Comparison of ENCODE assay signal across 8 cellular contexts in genomic region chr10:99429521-99430095, GRCh38. TPM values are rescaled to one million over a fixed set of nuclear protein-coding genes. Genes with fewer than 3 reads are reported as not detected.
DNase-seq lines count a peak whose midpoint lies in the region; ATAC-seq and TF ChIP-seq lines count a peak whose summit lies in the region.

No MANE protein-coding gene starts in this region.

- H3K4me1 ChIP-seq in Panc1 (ENCODE audit: control insufficient read depth, insufficient read depth, low read length) (peaks cover 13% of the 10 kb centered on the region), esophagus muscularis mucosa (peaks cover 22 to 58% (median 51%) of the 10 kb centered on the region in 4 donors), psoas muscle (peaks cover 61% of the 10 kb centered on the region)

- BruUV-seq in Panc1 (replicated peaks; lab: Mats Ljungman, UMichigan): TSS peak; percentile 74

- H3K36me3 ChIP-seq in Panc1 (ENCODE audit: control insufficient read depth, insufficient read depth, low read length) (peaks cover 13% of the 10 kb centered on the region; the same call in 1 of the 2 replicates), esophagus muscularis mucosa (peaks cover 0 to 25% (median 17%) of the 10 kb centered on the region in 4 donors), psoas muscle (ENCODE audit: insufficient read depth in 1 of 2, low read depth in 1 of 2) (peaks cover 8 to 22% of the 10 kb centered on the region in 2 donors)

- TF ChIP-seq EP300 in esophagus muscularis mucosa (IDR thresholded peaks at IDR 0.05): no peak

- TF ChIP-seq CTCF in Panc1 (IDR thresholded peaks at IDR 0.05) (no peak), esophagus muscularis mucosa (IDR thresholded peaks at IDR 0.05) (no peak), psoas muscle (IDR thresholded peaks at IDR 0.05) (no peak)

- ATAC-seq in Panc1 (no peak), psoas muscle (no peak), GM18519 (IDR thresholded peaks at IDR 0.05; ENCODE audit: low FRiP score, unreplicated experiment) (no peak), GM21737 (IDR thresholded peaks at IDR 0.05; ENCODE audit: unreplicated experiment) (no peak), HG03196 (IDR thresholded peaks at IDR 0.05; ENCODE audit: unreplicated experiment) (no peak)

- WGBS in esophagus muscularis mucosa: 31% methylated on average over 6 of the region's 6 CpGs
- 12 to 17% (median 14%) methylated on average over 6 of the region's 6 CpGs for WGBS in psoas muscle, 3 donors

- H3K27me3 ChIP-seq in Panc1 (ENCODE audit: control insufficient read depth, insufficient read depth, low read length): no peaks in the 10 kb centered on the region
- no peaks in the 10 kb centered on the region for H3K27me3 ChIP-seq in esophagus muscularis mucosa
- no peaks in the 10 kb centered on the region for H3K27me3 ChIP-seq in psoas muscle (ENCODE audit: insufficient read depth in 3 of 3, low read length in 2 of 3)

- POLR2A ChIA-PET in Panc1 (lab: Charles Lee): interaction anchor here (0.7 kb wide), 1 partner anchor 1099 kb away, joined by 3 read pairs; no protein-coding TSS in a partner anchor

- CTCF ChIA-PET in Panc1 (lab: Charles Lee): interaction anchor here (0.6 kb wide), 1 partner anchor 30 kb away, joined by 5 read pairs; no protein-coding TSS in a partner anchor

- H3K4me3 ChIP-seq in GM08714 (ENCODE audit: low read length) (peak overlapping the region; percentile 94), Panc1 (ENCODE audit: low read depth in 2 of 2, low read length in 2 of 2) (peak overlapping the region; percentile 90 to 98), esophagus muscularis mucosa (peak overlapping the region; percentile 82 to 83 (median 83)), psoas muscle (peak overlapping the region; percentile 94)

- H3K27ac ChIP-seq in Panc1 (ENCODE audit: low read length) (peak overlapping the region; percentile 86), esophagus muscularis mucosa (replicated peaks in 1 of 4) (peak overlapping the region; percentile 83 to 94 (median 91)), psoas muscle (peak overlapping the region; percentile 85)

- in situ Hi-C loops in Panc1 (cut with HindIII; ENCODE audit: low pct_unique_long_range_greater_than_20kb, low sequenced_read_pairs): no loop called here

- DNase-seq in Panc1 (ENCODE audit: low read depth, low spot score) (no peak), esophagus muscularis mucosa (ENCODE audit: extremely low spot score) (no peak), psoas muscle (no peak), NCI-H2196 (lab: John Stamatoyannopoulos, UW; ENCODE audit: unreplicated experiment) (no peak)

- H3K9me3 ChIP-seq in Panc1 (ENCODE audit: control insufficient read depth, insufficient read depth, low read depth, low read length) (no peaks in the 10 kb centered on the region), esophagus muscularis mucosa (no peaks in the 10 kb centered on the region), psoas muscle (no peaks in the 10 kb centered on the region)

- no peak for TF ChIP-seq POLR2A in esophagus muscularis mucosa (IDR thresholded peaks at IDR 0.05; ENCODE audit: low read depth)

- intact Hi-C loops in Panc1 (cut with micrococcal nuclease; ENCODE audit: unreplicated experiment): loop anchor here (10.0 kb wide), 1 partner anchor 285 kb away; no protein-coding TSS in a partner anchor
- intact Hi-C loops in esophagus muscularis mucosa (cut with DNase I): loop anchor here (10.0 kb wide), 1 partner anchor 285 kb away; no protein-coding TSS in a partner anchor
- intact Hi-C loops in psoas muscle (cut with DNase I): loop anchor here in 1 of 2 donors (5.0 kb wide), 1 partner anchor 37 kb away; no protein-coding TSS in a partner anchor

RNA-seq across cellular contexts. Expression of gene GOT1, which starts 0.8 kb away (rescaled TPM):
- total RNA-seq in Panc1 (2021; ENCODE audit: unreplicated experiment) (51.6 TPM), esophagus muscularis mucosa (10 to 100 TPM; 31.0 to 37.4 (median 36.0) TPM), psoas muscle (100 to 1,000 TPM in 3 of 4 donors, 10 to 100 TPM in 1; 98.9 to 381 (median 223) TPM)
- 30.3 TPM for polyA plus RNA-seq in Panc1 (2012; ENCODE audit: insufficient read length)
- polyA plus RNA-seq in psoas muscle: 100 to 1,000 TPM in 2 of 3 donors, 10 to 100 TPM in 1; 87.7 to 299 (median 208) TPM
